ENCODE assay signal across 8 cellular contexts in genomic region chr14:99271288-99271941, GRCh38. TPM values are rescaled to one million over a fixed set of nuclear protein-coding genes. Genes with fewer than 3 reads are reported as not detected.
DNase-seq lines count a peak whose midpoint lies in the region; ATAC-seq and TF ChIP-seq lines count a peak whose summit lies in the region.

No MANE protein-coding gene starts in this region.

- BruUV-seq in IMR-90 (replicated peaks; lab: Mats Ljungman, UMichigan): no TSS peak

- peaks cover 0 to 9% (median 0%) of the 10 kb centered on the region in 5 donors for H3K27me3 Mint-ChIP-seq in naive thymus-derived CD8-positive, alpha-beta T cell

- H3K27ac ChIP-seq in IMR-90 (ENCODE audit: insufficient read depth, low read length): no peak overlapping the region

- peaks cover 0 to 7% (median 0%) of the 10 kb centered on the region in 9 donors for H3K9me3 Mint-ChIP-seq in naive thymus-derived CD8-positive, alpha-beta T cell

- no peak overlapping the region for H4K8ac ChIP-seq in IMR-90 (ENCODE audit: low read depth in 2 of 2, low read length in 2 of 2)

- in situ Hi-C loops in IMR-90 (cut with MboI; ENCODE audit: low sequenced_read_pairs): no loop called here

- no peak for TF ChIP-seq CTCF in BJ (IDR thresholded peaks at IDR 0.05; ENCODE audit: insufficient read depth, low read depth, low read length)
- no peak for TF ChIP-seq CTCF in IMR-90 (conservative IDR thresholded peaks at IDR 0.05; ENCODE audit: low read depth, low read length)
- TF ChIP-seq CTCF in choroid plexus epithelial cell (conservative IDR thresholded peaks at IDR 0.05; ENCODE audit: low read depth, low read length): no peak

- H3K36me3 ChIP-seq in BJ (ENCODE audit: control insufficient read depth, insufficient read depth, low read length): no peaks in the 10 kb centered on the region
- no peaks in the 10 kb centered on the region for H3K36me3 ChIP-seq in IMR-90 (ENCODE audit: control insufficient read depth, insufficient read depth, low read length)

- H2BK15ac ChIP-seq in IMR-90 (ENCODE audit: low read depth, low read length): no peak overlapping the region

- TF ChIP-seq RAD21 in IMR-90 (IDR thresholded peaks at IDR 0.05; ENCODE audit: low read length): no peak

- H2BK5ac ChIP-seq in IMR-90 (ENCODE audit: low read depth, low read length, poor library complexity, severe bottlenecking): no peak overlapping the region

- no peak overlapping the region for H2BK120ac ChIP-seq in IMR-90 (ENCODE audit: low read depth, low read length)

- POLR2A ChIA-PET in BJ (lab: Charles Lee) (no interaction called here), IMR-90 (lab: Charles Lee; ENCODE audit: unreplicated experiment) (no interaction called here)
- POLR2A ChIA-PET in naive thymus-derived CD8-positive, alpha-beta T cell (lab: Charles Lee): interaction anchor here (0.5 to 17.4 kb wide), 29 partner anchors 11 to 1866 kb away, joined by 3 to 1316 read pairs (median 5); no protein-coding TSS in a partner anchor

- no peak overlapping the region for H2AK5ac ChIP-seq in IMR-90 (ENCODE audit: low read depth, low read length)

- H3K4me3 Mint-ChIP-seq in naive thymus-derived CD8-positive, alpha-beta T cell: peak overlapping the region; percentile 90 to 100 (median 96)

- ATAC-seq in IMR-90 (ENCODE audit: low read depth) (no peak), HG03460 (IDR thresholded peaks at IDR 0.05; ENCODE audit: unreplicated experiment) (no peak), left colon (no peak)
- ATAC-seq in naive thymus-derived CD8-positive, alpha-beta T cell: peak; percentile 1

- H3K27me3 ChIP-seq in BJ (ENCODE audit: control insufficient read depth, insufficient read depth, low read length): peaks cover 21% of the 10 kb centered on the region
- H3K27me3 ChIP-seq in IMR-90 (ENCODE audit: control insufficient read depth, insufficient read depth, low read length): peaks cover 63% of the 10 kb centered on the region

- DNase-seq in BJ (ENCODE audit: low read depth) (no peak), IMR-90 (no peak), choroid plexus epithelial cell (ENCODE audit: low read depth) (no peak), NCI-H345 treated with DMSO at 0.1 percent for 48 hours (lab: John Stamatoyannopoulos, UW; ENCODE audit: unreplicated experiment) (no peak), NCI-H1436 (lab: John Stamatoyannopoulos, UW) (no peak), left colon (no peak)
- peak in 3 of 10 donors; percentile 50 to 62 (median 58) for DNase-seq in naive thymus-derived CD8-positive, alpha-beta T cell

- H3K23ac ChIP-seq in IMR-90 (ENCODE audit: low read depth, low read length): no peak overlapping the region

- H4K91ac ChIP-seq in IMR-90 (ENCODE audit: insufficient read depth, low read depth, low read length): no peak overlapping the region

- H3K36me3 Mint-ChIP-seq in naive thymus-derived CD8-positive, alpha-beta T cell: peaks cover 20 to 39% (median 30%) of the 10 kb centered on the region in 3 donors

- peaks cover 1% of the 10 kb centered on the region; the same call in 1 of the 2 replicates for H3K4me1 ChIP-seq in IMR-90 (ENCODE audit: control insufficient read depth, insufficient read depth, low read length)

- no peaks in the 10 kb centered on the region for H3K9me3 ChIP-seq in IMR-90 (ENCODE audit: control insufficient read depth, insufficient read depth, low read length)

- CTCF ChIA-PET in BJ (lab: Yijun Ruan, JAX) (no interaction called here), IMR-90 (lab: Yijun Ruan, JAX) (no interaction called here)

- no peaks in the 10 kb centered on the region for H3K9me1 ChIP-seq in IMR-90 (ENCODE audit: insufficient read depth, low read length)

- peaks cover 19 to 58% (median 35%) of the 10 kb centered on the region in 4 donors for H3K4me1 Mint-ChIP-seq in naive thymus-derived CD8-positive, alpha-beta T cell

- no peaks in the 10 kb centered on the region for H4K20me1 ChIP-seq in IMR-90 (ENCODE audit: insufficient read depth, low read length)

- TF ChIP-seq POLR2A in IMR-90 (IDR thresholded peaks at IDR 0.05; ENCODE audit: low read depth, low read length): no peak

- no peak overlapping the region for H2AK9ac ChIP-seq in IMR-90 (replicated peaks; ENCODE audit: low read depth, low read length, poor library complexity)

- H3K4me2 ChIP-seq in IMR-90 (ENCODE audit: low read depth, low read length): peak overlapping the region; percentile 78

- no peak overlapping the region for H3K14ac ChIP-seq in IMR-90 (replicated peaks; ENCODE audit: low read depth, low read length)

- H3K56ac ChIP-seq in IMR-90 (ENCODE audit: extremely low read depth, insufficient read depth, low read length): no peak overlapping the region

- H3K4me3 ChIP-seq in BJ (ENCODE audit: low read depth, low read length): peak overlapping the region; percentile 32
- H3K4me3 ChIP-seq in IMR-90 (ENCODE audit: insufficient read depth, low read depth, low read length): peak overlapping the region; percentile 1
- H3K4me3 ChIP-seq in choroid plexus epithelial cell (ENCODE audit: low read depth, low read length): peak overlapping the region; percentile 41

- dilution Hi-C loops in IMR-90 (cut with HindIII; ENCODE audit: low sequenced_read_pairs, unreplicated experiment): no loop called here

- no peak overlapping the region for H3K4ac ChIP-seq in IMR-90 (ENCODE audit: low read depth, low read length)

- peak overlapping the region; percentile 72 for H2AFZ ChIP-seq in IMR-90 (replicated peaks; ENCODE audit: low read length, poor library complexity)

- H2BK20ac ChIP-seq in IMR-90 (ENCODE audit: low read depth, low read length): no peak overlapping the region

- H3K79me1 ChIP-seq in IMR-90 (ENCODE audit: low read depth in 1 of 2, low read length in 2 of 2): no peaks in the 10 kb centered on the region

- intact Hi-C loops in IMR-90 (cut with micrococcal nuclease): no loop called here
- intact Hi-C loops in left colon (cut with DNase I, micrococcal nuclease): no loop called here

- peak overlapping the region; percentile 93 to 99 (median 96) for H3K27ac Mint-ChIP-seq in naive thymus-derived CD8-positive, alpha-beta T cell

- H4K5ac ChIP-seq in IMR-90 (ENCODE audit: low read depth, low read length): no peak overlapping the region

- H3K9ac ChIP-seq in IMR-90 (ENCODE audit: low read depth, low read length): no peak overlapping the region

- WGBS in IMR-90 (ENCODE audit: extremely low coverage in 2 of 2, insufficient read length in 1 of 2), 2 experiments: 0% methylated on average over 3 of the region's 27 CpGs; no CpG with 5 or more reads in 1 of the 2 experiments

- H3K18ac ChIP-seq in IMR-90 (ENCODE audit: low read depth, low read length): no peak overlapping the region

TF ChIP-seq in IMR-90, 13 proteins besides CTCF, POLR2A, EP300 and RAD21:
- TF ChIP-seq RCOR1 (IDR thresholded peaks at IDR 0.05; ENCODE audit: insufficient replicate concordance, low read length) (no peak), FOS (IDR thresholded peaks at IDR 0.05; ENCODE audit: low read depth, low read length) (no peak), USF2 (IDR thresholded peaks at IDR 0.05; ENCODE audit: low read depth, low read length) (no peak), RFX5 (IDR thresholded peaks at IDR 0.05; ENCODE audit: low read depth, low read length) (no peak), CEBPB (IDR thresholded peaks at IDR 0.05; ENCODE audit: low read depth, low read length) (no peak), MAZ (IDR thresholded peaks at IDR 0.05; ENCODE audit: borderline replicate concordance, low read depth, low read length) (no peak), NFE2L2 (IDR thresholded peaks at IDR 0.05; ENCODE audit: low read depth, low read length) (no peak)

RNA-seq across cellular contexts. Expression of gene BCL11B, which starts 0.6 kb away (rescaled TPM):
- polyA plus RNA-seq in BJ (2011; rRNA removed) (not detected in 2 replicates), IMR-90 (2012; rRNA removed) (not detected in 2 replicates)
- polyA minus RNA-seq in BJ (2011; rRNA and poly(A)+ RNA removed): not detected in 2 replicates
- total RNA-seq in IMR-90 (2012; rRNA removed) (under 0.01 TPM in 2 replicates), left colon (1 to 10 TPM; 3.7 to 5.1 TPM)
- polyA plus RNA-seq in IMR-90 (2012; cell fraction: cytosol; rRNA removed): under 0.01 and 0.01 TPM in 2 replicates
- not detected in 2 replicates for polyA plus RNA-seq in IMR-90 (2012; cell fraction: nucleus; rRNA removed; ENCODE audit: low replicate concordance)
- total RNA-seq in naive thymus-derived CD8-positive, alpha-beta T cell: 100 to 1,000 TPM; 206 to 209 TPM
- polyA plus RNA-seq in naive thymus-derived CD8-positive, alpha-beta T cell: 10 to 100 TPM in 1 of 3 donors, 1 to 10 TPM in 2; 8.2 to 12.1 (median 9.5) TPM

Comparison
In these comparisons a context has a peak if more than half of its experiments do, and no peak if none do; other contexts are left out.
1. ATAC-seq: peak in naive thymus-derived CD8-positive, alpha-beta T cell (2 of 2); none in IMR-90 (single experiment), HG03460 (single experiment) and left colon (single experiment).
2. RNA of gene BCL11B, which starts 0.6 kb away (total RNA-seq): 206 to 209 TPM in naive thymus-derived CD8-positive, alpha-beta T cell; 3.7 to 5.1 TPM in left colon and under 0.01 TPM in IMR-90; every median in the first group is over 10 times any median in the second.
3. Peak in every context shown above with its lines, with median percentiles within 50 percentile points of each other: H3K4me3 ChIP-seq.